ENCODE assay signal across 8 cellular contexts in genomic region chr2:85413592-85414421, GRCh38. TPM values are rescaled to one million over a fixed set of nuclear protein-coding genes. Genes with fewer than 3 reads are reported as not detected.
DNase-seq lines count a peak whose midpoint lies in the region; ATAC-seq and TF ChIP-seq lines count a peak whose summit lies in the region.

No MANE protein-coding gene starts in this region.

- POLR2A ChIA-PET in CD4-positive, alpha-beta T cell (lab: Charles Lee): interaction anchor here (0.9 to 2.1 kb wide), 5 partner anchors 8 to 198 kb away, joined by 3 to 5 read pairs (median 3); partner anchors contain the start of genes C2orf68, ELMOD3 and RETSAT

- peaks cover 4% of the 10 kb centered on the region for H3K36me3 Mint-ChIP-seq in CD4-positive, alpha-beta T cell (ENCODE audit: low read depth)

- peaks cover 0 to 34% (median 10%) of the 10 kb centered on the region in 4 donors for H3K4me1 ChIP-seq in Peyer's patch
- peaks cover 54% of the 10 kb centered on the region for H3K4me1 ChIP-seq in lower lobe of right lung
- peaks cover 70% of the 10 kb centered on the region for H3K4me1 ChIP-seq in suprapubic skin

- H3K4me3 ChIP-seq in Peyer's patch (peak overlapping the region; percentile 34 to 56 (median 48)), choroid plexus epithelial cell (ENCODE audit: low read depth, low read length) (peak overlapping the region; percentile 77), lower lobe of right lung (peak overlapping the region; percentile 62), suprapubic skin (peak overlapping the region; percentile 64)

- 4% methylated on average over 38 of the region's 44 CpGs for WGBS in suprapubic skin

- no peaks in the 10 kb centered on the region for H3K9me3 Mint-ChIP-seq in CD4-positive, alpha-beta T cell

- no peaks in the 10 kb centered on the region for H3K27me3 ChIP-seq in CD4-positive, alpha-beta T cell (ENCODE audit: control insufficient read depth, insufficient read depth, low read length)
- no peaks in the 10 kb centered on the region for H3K27me3 ChIP-seq in Peyer's patch
- no peaks in the 10 kb centered on the region for H3K27me3 ChIP-seq in lower lobe of right lung (ENCODE audit: low read depth)
- H3K27me3 ChIP-seq in suprapubic skin: no peaks in the 10 kb centered on the region

- ATAC-seq in CD4-positive, alpha-beta T cell (ENCODE audit: poor library complexity): peak; percentile 20
- ATAC-seq in lower lobe of right lung (peak; percentile 60 to 82), GM18870 (IDR thresholded peaks at IDR 0.05; ENCODE audit: unreplicated experiment) (no peak), GM21526 (IDR thresholded peaks at IDR 0.05; ENCODE audit: low FRiP score, unreplicated experiment) (no peak)

- H3K4me1 Mint-ChIP-seq in CD4-positive, alpha-beta T cell (ENCODE audit: low read depth): peaks cover 44% of the 10 kb centered on the region

- CTCF ChIA-PET in CD4-positive, alpha-beta T cell (lab: Charles Lee): interaction anchor here (1.4 kb wide), 1 partner anchor 138 kb away, joined by 4 read pairs; no protein-coding TSS in a partner anchor

- H3K9me3 ChIP-seq in CD4-positive, alpha-beta T cell (ENCODE audit: control insufficient read depth, low read length): no peaks in the 10 kb centered on the region
- H3K9me3 ChIP-seq in Peyer's patch: no peaks in the 10 kb centered on the region
- no peaks in the 10 kb centered on the region for H3K9me3 ChIP-seq in lower lobe of right lung
- no peaks in the 10 kb centered on the region for H3K9me3 ChIP-seq in suprapubic skin

- H3K36me3 ChIP-seq in Peyer's patch (no peaks in the 10 kb centered on the region), lower lobe of right lung (no peaks in the 10 kb centered on the region), suprapubic skin (no peaks in the 10 kb centered on the region)

- H3K27ac Mint-ChIP-seq in CD4-positive, alpha-beta T cell: peak overlapping the region; percentile 58

- H3K4me3 Mint-ChIP-seq in CD4-positive, alpha-beta T cell: peak overlapping the region; percentile 86

- peak in 4 of 10 experiments; percentile 27 to 56 (median 38) for DNase-seq in CD4-positive, alpha-beta T cell
- DNase-seq in Peyer's patch (peak; percentile 45 to 74 (median 73)), choroid plexus epithelial cell (ENCODE audit: low read depth) (peak; percentile 61), lower lobe of right lung (no peak), suprapubic skin (ENCODE audit: low spot score in 2 of 2) (peak in 1 of 2 donors; percentile 77), germinal center (ENCODE audit: low spot score) (no peak)

- intact Hi-C loops in CD4-positive, alpha-beta T cell (cut with DNase I, micrococcal nuclease): loop anchor here (5.0 to 10.0 kb wide), 2 partner anchors 57 to 59 kb away; partner anchors contain the start of genes ELMOD3 (in 1 of the 2) and RETSAT (in 1 of the 2)
- intact Hi-C loops in lower lobe of right lung (cut with DNase I): no loop called here

- H3K27me3 Mint-ChIP-seq in CD4-positive, alpha-beta T cell: peaks cover 4% of the 10 kb centered on the region

- peak in 1 of 2 donors; percentile 27 for TF ChIP-seq POLR2A in Peyer's patch (IDR thresholded peaks at IDR 0.05)
- peak in 1 of 2 donors; percentile 35 for TF ChIP-seq POLR2A in suprapubic skin (IDR thresholded peaks at IDR 0.05)

- TF ChIP-seq EP300 in suprapubic skin (IDR thresholded peaks at IDR 0.05): no peak

- no peak overlapping the region for H3K27ac ChIP-seq in CD4-positive, alpha-beta T cell (ENCODE audit: low read depth, low read length)
- peak overlapping the region; percentile 32 to 66 (median 62) for H3K27ac ChIP-seq in Peyer's patch
- H3K27ac ChIP-seq in lower lobe of right lung: peak overlapping the region; percentile 75
- peak overlapping the region; percentile 92 for H3K27ac ChIP-seq in suprapubic skin

- no peak for TF ChIP-seq CTCF in CD4-positive, alpha-beta T cell (IDR thresholded peaks at IDR 0.05)
- peak in 3 of 6 experiments; percentile 2 to 11 (median 8) for TF ChIP-seq CTCF in Peyer's patch (IDR thresholded peaks at IDR 0.05)
- TF ChIP-seq CTCF in choroid plexus epithelial cell (conservative IDR thresholded peaks at IDR 0.05; ENCODE audit: low read depth, low read length): peak; percentile 18
- no peak for TF ChIP-seq CTCF in lower lobe of right lung (IDR thresholded peaks at IDR 0.05)
- no peak for TF ChIP-seq CTCF in suprapubic skin (IDR thresholded peaks at IDR 0.05)

RNA-seq across cellular contexts. Expression of gene CAPG, which starts 3.6 kb away (rescaled TPM):
- 10 to 100 TPM; 21.7 to 23.3 TPM for total RNA-seq in CD4-positive, alpha-beta T cell
- total RNA-seq in Peyer's patch: 10 to 100 TPM; 22.4 to 61.9 (median 33.2) TPM
- 555 TPM for total RNA-seq in lower lobe of right lung
- total RNA-seq in suprapubic skin: 100 to 1,000 TPM; 139 to 212 (median 172) TPM

RNA-seq across cellular contexts. Expression of gene SH2D6, which starts 4.7 kb away (rescaled TPM):
- total RNA-seq in CD4-positive, alpha-beta T cell: under 1 TPM in 1 of 2 experiments, not detected in 1; 0.30 TPM
- 10 to 100 TPM; 12.4 to 38.0 (median 15.2) TPM for total RNA-seq in Peyer's patch
- 0.97 TPM for total RNA-seq in lower lobe of right lung
- total RNA-seq in suprapubic skin: not detected

RNA-seq across cellular contexts. Expression of gene ELMOD3, which starts 59.2 kb away (rescaled TPM):
- total RNA-seq in CD4-positive, alpha-beta T cell: 10 to 100 TPM; 13.5 to 15.3 TPM
- 10 to 100 TPM; 28.1 to 49.4 (median 45.8) TPM for total RNA-seq in Peyer's patch
- total RNA-seq in lower lobe of right lung: 19.6 TPM
- total RNA-seq in suprapubic skin: 10 to 100 TPM; 24.4 to 41.8 (median 30.0) TPM

RNA-seq across cellular contexts. Expression of gene RETSAT, which starts 59.5 kb away (rescaled TPM):
- total RNA-seq in CD4-positive, alpha-beta T cell: 10 to 100 TPM; 19.2 to 22.2 TPM
- total RNA-seq in Peyer's patch: 100 to 1,000 TPM in 3 of 4 donors, 10 to 100 TPM in 1; 47.0 to 719 (median 473) TPM
- total RNA-seq in lower lobe of right lung: 55.5 TPM
- 100 to 1,000 TPM in 3 of 4 donors, 10 to 100 TPM in 1; 92.4 to 126 (median 117) TPM for total RNA-seq in suprapubic skin

Comparison
In these comparisons a context has a peak if more than half of its experiments do, and no peak if none do; other contexts are left out.
1. ATAC-seq: peak in CD4-positive, alpha-beta T cell (single experiment) and lower lobe of right lung (2 of 2); none in GM18870 (single experiment) and GM21526 (single experiment).
2. DNase-seq: peak in Peyer's patch (3 of 3) and choroid plexus epithelial cell (single experiment); none in lower lobe of right lung (single experiment) and germinal center (single experiment).
3. Peak in every context shown above with its lines, with median percentiles within 50 percentile points of each other: H3K4me3 ChIP-seq.